8 cellular contexts compared by ENCODE assay signal in the genomic region with DNA sequence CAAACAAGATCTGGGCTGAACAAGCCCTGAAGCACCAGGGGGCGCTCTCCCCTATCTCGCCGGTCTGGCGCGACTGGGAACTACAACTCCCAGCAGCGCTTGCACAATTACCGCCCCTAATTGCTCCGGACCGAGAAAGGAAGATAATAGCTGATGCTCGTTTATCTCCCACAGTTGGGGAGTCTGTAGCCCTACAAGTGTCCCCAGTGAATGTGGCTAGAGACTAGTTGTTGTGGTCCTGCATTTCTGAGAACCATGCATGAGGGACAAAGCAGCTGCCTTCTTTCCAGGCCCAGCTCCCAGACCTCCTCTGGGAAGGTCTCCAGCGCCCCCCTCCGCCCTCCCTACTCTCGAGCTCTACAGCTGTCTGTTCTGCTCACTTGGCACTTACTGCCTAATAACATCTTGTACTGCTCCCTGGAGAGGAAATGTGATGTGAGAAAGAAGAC. TPM values are rescaled to one million over a fixed set of nuclear protein-coding genes. Genes with fewer than 3 reads are reported as not detected.
DNase-seq lines count a peak whose midpoint lies in the region; ATAC-seq, FAIRE-seq and TF ChIP-seq lines count a peak whose summit lies in the region.

No MANE protein-coding gene starts in this region.

- no peak for FAIRE-seq in small intestine (lab: Jason Lieb, UNC)

- H3K4me3 ChIP-seq in GM12864 (ENCODE audit: low read depth, low read length) (peak overlapping the region; percentile 1), small intestine (ENCODE audit: low read depth in 1 of 2, low read length in 2 of 2) (no peak overlapping the region)

- ATAC-seq in HG03060 (IDR thresholded peaks at IDR 0.05; ENCODE audit: low read depth, unreplicated experiment) (peak; percentile 52), HG03025 (IDR thresholded peaks at IDR 0.05; ENCODE audit: low FRiP score, unreplicated experiment) (no peak)

- H3K27me3 ChIP-seq in small intestine (ENCODE audit: control insufficient read depth in 2 of 2, insufficient read depth in 2 of 2, low read length in 2 of 2), result peaks cover 0 to 3% of the 10 kb centered on the region in 2 donors

- H3K27ac ChIP-seq in VCaP (peak overlapping the region; percentile 65), small intestine (ENCODE audit: low read depth in 1 of 2, low read length in 1 of 2) (no peak overlapping the region)

- no peaks in the 10 kb centered on the region for H3K36me3 ChIP-seq in small intestine (ENCODE audit: control insufficient read depth in 2 of 2, insufficient read depth in 2 of 2, low read length in 2 of 2)

- WGBS in small intestine, 3 donors, result 2 to 8% (median 3%) methylated on average over 13 of the region's 13 CpGs

- in situ Hi-C loops in T47D (cut with HindIII; ENCODE audit: low pct_unique_long_range_greater_than_20kb, low sequenced_read_pairs), result no loop called here

- H3K4me1 ChIP-seq in small intestine (ENCODE audit: control insufficient read depth in 2 of 2, insufficient read depth in 1 of 2, low read depth in 1 of 2, low read length in 1 of 2), result no peaks in the 10 kb centered on the region

- TF ChIP-seq CTCF in GM12864 (IDR thresholded peaks at IDR 0.05; ENCODE audit: low read depth, low read length, missing control alignments) (peak; percentile 96), VCaP (conservative IDR thresholded peaks at IDR 0.05) (peak; percentile 100)

- DNase-seq in GM12864 (ENCODE audit: low read depth) (peak; percentile 55), NCI-H2227 (lab: John Stamatoyannopoulos, UW; ENCODE audit: unreplicated experiment) (peak; percentile 94), T47D (ENCODE audit: low read depth in 1 of 2, low spot score in 1 of 2) (peak; percentile 80 to 82), iPS-NIHi7 (ENCODE audit: extremely low spot score) (peak; percentile 95), small intestine (peak; percentile 68)

- no peaks in the 10 kb centered on the region for H3K9me3 ChIP-seq in small intestine (ENCODE audit: control insufficient read depth, low read depth)

RNA-seq across cellular contexts. Expression of gene NRXN2, which starts 34.4 kb away (rescaled TPM):
- 1 to 10 TPM in 2 of 3 donors, under 1 TPM in 1; 0.45 to 4.4 (median 1.1) TPM for polyA plus RNA-seq in small intestine

RNA-seq across cellular contexts. Expression of gene RASGRP2, which starts 55.4 kb away (rescaled TPM):
- 10 to 100 TPM in 1 of 3 donors, 1 to 10 TPM in 2; 2.9 to 14.6 (median 4.6) TPM for polyA plus RNA-seq in small intestine
